ENCODE assay signal across 8 cellular contexts in genomic region chr2:233404227-233404626, GRCh38. TPM values are rescaled to one million over a fixed set of nuclear protein-coding genes. Genes with fewer than 3 reads are reported as not detected.
DNase-seq lines count a peak whose midpoint lies in the region; ATAC-seq, FAIRE-seq and TF ChIP-seq lines count a peak whose summit lies in the region.

No MANE protein-coding gene starts in this region.

- TF ChIP-seq CTCF in GM12865 (IDR thresholded peaks at IDR 0.05; ENCODE audit: insufficient read depth, low read depth, low read length, missing control alignments) (peak; percentile 82), K562 (IDR thresholded peaks at IDR 0.05 in 2 of 3, conservative IDR thresholded peaks at IDR 0.05 in 1 of 3; ENCODE audit: insufficient read depth in 2 of 3, low read depth in 1 of 3, low read length in 3 of 3) (peak; percentile 71 to 74 (median 72))

- TF ChIP-seq RAD21 in K562 (CRISPR knock-in tag; conservative IDR thresholded peaks at IDR 0.05 in 1 of 2, IDR thresholded peaks at IDR 0.05 in 1 of 2): peak; percentile 65 to 75

- no peak overlapping the region for H2BK15ac ChIP-seq in mesenchymal stem cell (ENCODE audit: low read depth, poor library complexity, severe bottlenecking)

- no peak overlapping the region for H3K14ac ChIP-seq in mesenchymal stem cell (ENCODE audit: low read length in 2 of 2)

- H3K27me3 ChIP-seq in K562 (ENCODE audit: control insufficient read depth in 2 of 2, insufficient read depth in 2 of 2, low read length in 2 of 2): no peaks in the 10 kb centered on the region
- no peaks in the 10 kb centered on the region for H3K27me3 ChIP-seq in mesenchymal stem cell (ENCODE audit: control insufficient read depth in 1 of 2, insufficient read depth in 1 of 2, low read length in 2 of 2)

- H4K91ac ChIP-seq in mesenchymal stem cell (ENCODE audit: low read length): no peak overlapping the region

- H3K18ac ChIP-seq in mesenchymal stem cell (ENCODE audit: low read depth in 1 of 2, low read length in 2 of 2): no peak overlapping the region

- H4K8ac ChIP-seq in mesenchymal stem cell (ENCODE audit: low read length): no peak overlapping the region

- TF ChIP-seq EP300 in K562 (IDR thresholded peaks at IDR 0.05; ENCODE audit: low read length): no peak

- no TSS peak for BruUV-seq in K562 (replicated peaks; lab: Mats Ljungman, UMichigan)

- H3K27ac ChIP-seq in K562 (ENCODE audit: extremely low read depth, low read depth, low read length): no peak overlapping the region
- H3K27ac ChIP-seq in mesenchymal stem cell (ENCODE audit: low read length, poor library complexity, severe bottlenecking): no peak overlapping the region

- H3K9me3 ChIP-seq in K562 (replicated peaks; ENCODE audit: control insufficient read depth, insufficient read depth, low read depth, low read length): no peaks in the 10 kb centered on the region
- no peaks in the 10 kb centered on the region for H3K9me3 ChIP-seq in mesenchymal stem cell (ENCODE audit: control insufficient read depth, low read length)

- no peak overlapping the region for H2BK5ac ChIP-seq in mesenchymal stem cell (ENCODE audit: low read depth, low read length, poor library complexity, severe bottlenecking)

- DNase-seq in GM12865 (ENCODE audit: low read depth) (peak; percentile 74), HT1080 (ENCODE audit: low read depth) (peak; percentile 35), T-helper 9 cell (peak; percentile 55), K562 (ENCODE audit: extremely low read depth in 1 of 4, low spot score in 3 of 4) (peak; percentile 36 to 51 (median 44)), mesenchymal stem cell (peak; percentile 51), ureter (ENCODE audit: low spot score) (no peak)

- no peak overlapping the region for H3K4ac ChIP-seq in mesenchymal stem cell (ENCODE audit: low read depth in 1 of 2, low read length in 2 of 2)

- H3K4me2 ChIP-seq in K562 (ENCODE audit: insufficient read depth, low read length): no peak overlapping the region
- no peak overlapping the region for H3K4me2 ChIP-seq in mesenchymal stem cell (ENCODE audit: low read length, poor library complexity, severe bottlenecking)

- peaks cover 25% of the 10 kb centered on the region for H3K79me1 ChIP-seq in mesenchymal stem cell (replicated peaks; ENCODE audit: low read length, poor library complexity, severe bottlenecking)

- no peak for TF ChIP-seq POLR2A in K562 (conservative IDR thresholded peaks at IDR 0.05)

- H3K9me1 ChIP-seq in K562 (ENCODE audit: control insufficient read depth, insufficient read depth, low read length): no peaks in the 10 kb centered on the region

- no peak overlapping the region for H2AK5ac ChIP-seq in mesenchymal stem cell (ENCODE audit: low read length, severe bottlenecking)

- no peaks in the 10 kb centered on the region for H3K79me2 ChIP-seq in K562 (ENCODE audit: control insufficient read depth, insufficient read depth, low read length)

- intact Hi-C loops in K562 (cut with micrococcal nuclease): loop anchor here (1.0 kb wide), 1 partner anchor 39 kb away; no protein-coding TSS in a partner anchor

- CTCF ChIA-PET in K562 (lab: Yijun Ruan, JAX; ENCODE audit: low intra/inter-chr PET ratio): interaction anchor here (3.9 kb wide), 1 partner anchor 39 kb away, joined by 36 read pairs; no protein-coding TSS in a partner anchor

- no peak overlapping the region for H2BK12ac ChIP-seq in mesenchymal stem cell (ENCODE audit: low read length in 2 of 2)

- peaks cover 10% of the 10 kb centered on the region; the same call in 2 of the 3 replicates for H3K36me3 ChIP-seq in K562 (ENCODE audit: control insufficient read depth, insufficient read depth, low read length)
- peaks cover 4 to 10% of the 10 kb centered on the region in 2 experiments for H3K36me3 ChIP-seq in mesenchymal stem cell (ENCODE audit: control insufficient read depth in 1 of 2, insufficient read depth in 2 of 2, low read depth in 1 of 2, low read length in 2 of 2)

- no peak overlapping the region for H2AFZ ChIP-seq in K562 (ENCODE audit: low read depth, low read length)
- H2AFZ ChIP-seq in mesenchymal stem cell (ENCODE audit: low read depth, low read length): no peak overlapping the region

- no peak overlapping the region for H2BK120ac ChIP-seq in mesenchymal stem cell (ENCODE audit: low read depth, low read length)

- peak; percentile 23 for FAIRE-seq in K562 (lab: Jason Lieb, UNC)

- peak; percentile 89 for ATAC-seq in K562
- no peak for ATAC-seq in GM19455 (IDR thresholded peaks at IDR 0.05; ENCODE audit: unreplicated experiment)
- no peak for ATAC-seq in GM21825 (IDR thresholded peaks at IDR 0.05; ENCODE audit: unreplicated experiment)

- H3K4me3 ChIP-seq in GM12865 (ENCODE audit: low read depth, low read length) (no peak overlapping the region), K562 (no peak overlapping the region), mesenchymal stem cell (ENCODE audit: insufficient read depth in 1 of 2, low read depth in 1 of 2, low read length in 2 of 2) (no peak overlapping the region)

- no peaks in the 10 kb centered on the region for H4K20me1 ChIP-seq in K562 (replicated peaks; ENCODE audit: control insufficient read depth, insufficient read depth, low read length)

- H3K4me1 ChIP-seq in K562 (replicated peaks in 1 of 2; ENCODE audit: control insufficient read depth in 2 of 2, insufficient read depth in 2 of 2, low read length in 2 of 2) (no peaks in the 10 kb centered on the region; a peak in 2 of 5 replicates), mesenchymal stem cell (ENCODE audit: control insufficient read depth, insufficient read depth, low read depth, low read length) (peaks cover 9% of the 10 kb centered on the region)

- no peak overlapping the region for H3K23ac ChIP-seq in mesenchymal stem cell (ENCODE audit: low read length in 2 of 2)

- in situ Hi-C loops in K562 (cut with MboI): no loop called here

- POLR2A ChIA-PET in K562 (lab: Yijun Ruan, JAX): no interaction called here

- H3K9ac ChIP-seq in K562 (ENCODE audit: insufficient read depth in 1 of 2, low read depth in 2 of 2, low read length in 2 of 2): no peak overlapping the region
- H3K9ac ChIP-seq in mesenchymal stem cell (ENCODE audit: low read length): no peak overlapping the region

TF ChIP-seq in K562, 482 proteins besides CTCF, POLR2A, EP300 and RAD21:
- TF ChIP-seq DEAF1 (CRISPR knock-in tag; IDR thresholded peaks at IDR 0.05) (peak; percentile 43), ZNF507 (tag; conservative IDR thresholded peaks at IDR 0.05) (no peak), SMC3 (conservative IDR thresholded peaks at IDR 0.05; ENCODE audit: insufficient read depth, low read depth, low read length) (peak; percentile 63)

RNA-seq across cellular contexts. Expression of gene DGKD, which starts 49.9 kb away (rescaled TPM):
- 14.1 and 14.8 TPM in 2 replicates for total RNA-seq in HT1080 (2014; rRNA removed; shearing (Covaris generic))
- 14.1 and 16.9 TPM in 2 replicates for polyA plus RNA-seq in HT1080 (2015; cell fraction: cytosol; rRNA removed)
- 56.8 and 57.9 TPM in 2 replicates for polyA plus RNA-seq in HT1080 (2015; cell fraction: nucleus; rRNA removed)
- 163 and 241 TPM in 2 replicates for total RNA-seq in K562 (2011; cell fraction: chromatin; rRNA removed; ENCODE audit: low replicate concordance)
- 70.9 and 79.1 TPM in 2 replicates for total RNA-seq in K562 (2011; cell fraction: nucleolus; rRNA removed)
- 80.4 and 94.8 TPM in 2 replicates for total RNA-seq in K562 (2011; cell fraction: nucleoplasm; rRNA removed)
- total RNA-seq in K562 (2014; rRNA removed): 7.9 and 11.1 TPM in 2 replicates
- total RNA-seq in K562 (2014; rRNA removed; fragmentation: Illumina TruSeq; extraction: Trizol): 10.6 and 13.4 TPM in 2 replicates
- total RNA-seq in K562 (2015; rRNA removed; fragmentation: Illumina TruSeq; extraction: Trizol): 9.4 and 9.5 TPM in 2 replicates
- 22.8 and 29.5 TPM in 2 replicates for total RNA-seq in K562 (2021)
- 18.5 and 21.9 TPM in 2 replicates for polyA plus RNA-seq in K562 (2011; rRNA removed)
- polyA plus RNA-seq in K562 (2011; cell fraction: cytosol; rRNA removed): 8.9 and 9.0 TPM in 2 replicates
- 107 and 120 TPM in 2 replicates for polyA plus RNA-seq in K562 (2011; cell fraction: nucleus; rRNA removed)
- 16.7 and 18.9 TPM in 2 replicates for polyA plus RNA-seq in K562 (2012)
- polyA plus RNA-seq in K562 (2014; fragmentation: Illumina TruSeq; extraction: Trizol): 13.8 and 15.4 TPM in 2 replicates
- polyA plus RNA-seq in K562 (2014; fragmentation: Nextera tagmentation; extraction: Ambion mirVana): under 1 TPM; 0.52 to 0.66 TPM
- polyA plus RNA-seq in K562 (2014; rRNA removed): 18.2 and 18.6 TPM in 2 replicates
- 26.1 and 43.5 TPM in 2 replicates for polyA minus RNA-seq in K562 (2011; rRNA and poly(A)+ RNA removed)
- 10.3 and 13.8 TPM in 2 replicates for polyA minus RNA-seq in K562 (2011; cell fraction: cytosol; rRNA and poly(A)+ RNA removed)
- 19.5 and 27.5 TPM in 2 replicates for polyA minus RNA-seq in K562 (2011; cell fraction: nucleus; rRNA and poly(A)+ RNA removed)
- polyA plus RNA-seq in mesenchymal stem cell (2013, experiment 1 of 2): 10.4 TPM
- polyA plus RNA-seq in mesenchymal stem cell (2013, experiment 2 of 2): 7.8 TPM
- total RNA-seq in ureter: 44.7 TPM
